1 cellular context compared by ENCODE assay signal in the genomic region with DNA sequence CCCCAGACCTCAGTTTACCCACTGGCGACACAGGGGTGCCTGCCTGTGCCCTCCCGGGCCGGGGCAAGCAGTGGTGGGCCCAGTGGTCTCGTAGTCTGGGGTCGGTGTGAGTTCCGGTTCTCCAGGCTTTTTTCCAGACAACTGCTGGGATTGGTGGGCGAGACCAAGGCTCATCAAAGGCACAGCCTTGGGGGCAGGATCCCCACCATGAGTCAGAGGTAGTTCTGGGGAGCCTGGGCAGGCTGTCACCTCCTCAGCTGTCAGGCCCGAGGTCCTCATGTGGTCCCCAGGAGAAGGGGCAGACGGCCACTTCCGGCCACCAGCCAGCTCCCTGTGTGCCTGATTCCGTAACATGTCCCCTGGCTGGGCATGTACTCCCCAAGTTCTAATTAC.
TF ChIP-seq lines count a peak whose summit lies in the region.

No MANE protein-coding gene starts in this region.

TF ChIP-seq in H1, 55 proteins besides CTCF, POLR2A, EP300 and RAD21 (continued from another document):
- TF ChIP-seq TAF7 (optimal IDR thresholded peaks at IDR 0.05; ENCODE audit: borderline replicate concordance, low read depth, low read length) = no peak
- no peak for TF ChIP-seq RNF2 (IDR thresholded peaks at IDR 0.05; ENCODE audit: borderline replicate concordance, low read depth, low read length, missing control alignments, poor library complexity, severe bottlenecking)
- TF ChIP-seq SIX5 (IDR thresholded peaks at IDR 0.05; ENCODE audit: low read depth, low read length) = no peak
- TF ChIP-seq ATF2 (IDR thresholded peaks at IDR 0.05; ENCODE audit: low read length) = no peak
- no peak for TF ChIP-seq PHF8 (conservative IDR thresholded peaks at IDR 0.05; ENCODE audit: low read depth, low read length)
- no peak for TF ChIP-seq KDM5A (IDR thresholded peaks at IDR 0.05; ENCODE audit: low read length)
- no peak for TF ChIP-seq SP2 (IDR thresholded peaks at IDR 0.05; ENCODE audit: low read length)
- no peak for TF ChIP-seq CEBPB (IDR thresholded peaks at IDR 0.05; ENCODE audit: low read depth, low read length)
- TF ChIP-seq POLR2AphosphoS5 (IDR thresholded peaks at IDR 0.05; ENCODE audit: low read depth, low read length) = no peak
- no peak for TF ChIP-seq EGR1 (IDR thresholded peaks at IDR 0.05; ENCODE audit: borderline replicate concordance, low read depth, low read length)
- TF ChIP-seq BRCA1 (IDR thresholded peaks at IDR 0.05; ENCODE audit: low read depth, low read length) = no peak
- no peak for TF ChIP-seq KDM4A (IDR thresholded peaks at IDR 0.05; ENCODE audit: low read depth, low read length, severe bottlenecking)
TF ChIP-seq in H1: peak in this region for 0.
